In the genomic region with DNA sequence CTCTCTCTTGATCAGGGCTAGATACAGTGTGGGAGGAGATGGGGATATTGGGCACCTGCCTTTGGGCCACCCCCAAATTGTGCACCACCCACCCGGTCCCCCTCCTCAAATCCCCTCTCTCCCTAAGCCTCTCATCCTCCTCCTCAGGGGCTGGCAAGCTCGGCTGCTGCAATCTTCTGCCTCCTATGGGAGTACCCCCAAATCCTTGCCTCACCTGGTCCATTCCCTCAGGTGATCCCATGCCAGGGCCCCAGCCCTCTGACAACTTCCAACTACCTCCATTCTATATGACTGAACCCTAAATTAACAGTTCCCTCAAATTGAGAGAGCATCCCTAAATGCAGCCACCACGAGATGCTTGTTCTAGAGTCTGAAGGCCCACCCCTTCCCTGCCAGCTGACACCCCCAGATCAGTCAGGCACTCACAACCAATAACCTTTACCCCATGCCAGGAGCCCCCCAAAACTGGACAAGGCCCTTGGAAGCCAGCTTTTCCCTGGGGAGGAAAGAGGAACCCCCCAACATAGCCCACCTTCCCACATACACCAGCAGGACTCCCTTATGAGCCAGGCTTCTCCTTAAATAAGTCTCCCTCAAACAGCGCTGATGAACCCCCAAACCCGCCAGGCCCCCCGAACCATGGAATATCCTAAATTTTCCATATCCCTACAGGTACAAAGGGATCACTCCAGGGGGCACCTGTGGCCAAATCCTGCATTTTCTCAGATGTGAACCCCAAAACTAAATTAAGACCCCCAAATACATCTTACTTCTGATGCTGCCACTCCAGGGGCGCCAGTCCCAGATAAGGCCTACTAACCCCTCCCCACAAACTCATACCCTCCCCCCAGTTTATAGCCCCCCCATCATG, we compare ENCODE assay signal across 6 cellular contexts. TPM values are rescaled to one million over a fixed set of nuclear protein-coding genes. Genes with fewer than 3 reads are reported as not detected.
DNase-seq lines count a peak whose midpoint lies in the region; ATAC-seq and TF ChIP-seq lines count a peak whose summit lies in the region.

No MANE protein-coding gene starts in this region.

- peaks cover 6% of the 10 kb centered on the region for H3K36me3 Mint-ChIP-seq in activated naive CD4-positive, alpha-beta T cell treated with anti-CD3 and anti-CD28 coated beads, Interleukin-2, amount 10 ng/mL, durations not matched to agents 7 days and 5 days

- H3K27ac ChIP-seq in hepatocyte (peak overlapping the region; percentile 72), urinary bladder (ENCODE audit: low read depth) (no peak overlapping the region)

- H3K9me3 ChIP-seq in hepatocyte (ENCODE audit: low read depth) = no peaks in the 10 kb centered on the region

- no peak overlapping the region for H2AFZ ChIP-seq in hepatocyte

- H3K79me2 ChIP-seq in hepatocyte = peaks cover 53% of the 10 kb centered on the region

- no peaks in the 10 kb centered on the region for H3K9me2 ChIP-seq in hepatocyte (replicated peaks; ENCODE audit: insufficient read depth)

- H3K9me3 Mint-ChIP-seq in activated naive CD4-positive, alpha-beta T cell treated with anti-CD3 and anti-CD28 coated beads, Interleukin-2, amount 10 ng/mL, durations not matched to agents 7 days and 5 days = no peaks in the 10 kb centered on the region

- H3K27me3 ChIP-seq in hepatocyte = no peaks in the 10 kb centered on the region

- H3K4me3 ChIP-seq in hepatocyte (peak overlapping the region; percentile 38), urinary bladder (ENCODE audit: low read depth, low read length) (peak overlapping the region; percentile 52)

- ATAC-seq in GM19455 (IDR thresholded peaks at IDR 0.05; ENCODE audit: unreplicated experiment) = no peak

- WGBS in hepatocyte (ENCODE audit: low lambda C conversion rate, missing lambda C conversion rate) = 15% methylated on average over 7 of the region's 7 CpGs
- 16% methylated on average over 7 of the region's 7 CpGs for WGBS in urinary bladder

- H3K4me2 ChIP-seq in hepatocyte = peak overlapping the region; percentile 80

- peaks cover 36% of the 10 kb centered on the region for H3K27me3 Mint-ChIP-seq in activated naive CD4-positive, alpha-beta T cell treated with anti-CD3 and anti-CD28 coated beads, Interleukin-2, amount 10 ng/mL, durations not matched to agents 7 days and 5 days

- CTCF ChIA-PET in activated naive CD4-positive, alpha-beta T cell treated with anti-CD3 and anti-CD28 coated beads, Interleukin-2, amount 10 ng/mL, durations not matched to agents 7 days and 5 days (lab: Charles Lee) = no interaction called here

- H3K4me3 Mint-ChIP-seq in activated naive CD4-positive, alpha-beta T cell treated with anti-CD3 and anti-CD28 coated beads, Interleukin-2, amount 10 ng/mL, durations not matched to agents 7 days and 5 days = peak overlapping the region; percentile 49

- DNase-seq in activated naive CD4-positive, alpha-beta T cell treated with anti-CD3 and anti-CD28 coated beads, Interleukin-2, amount 10 ng/mL, durations not matched to agents 7 days and 5 days = no peak
- DNase-seq in activated naive CD4-positive, alpha-beta T cell treated with Interleukin-2 at 50 U/mL for 16 hours = no peak
- DNase-seq in hepatocyte (ENCODE audit: low spot score) = no peak
- no peak for DNase-seq in NCI-H2196 treated with DMSO at 0.1 percent for 48 hours (lab: John Stamatoyannopoulos, UW; ENCODE audit: unreplicated experiment)

- no peak overlapping the region for H3K27ac Mint-ChIP-seq in activated naive CD4-positive, alpha-beta T cell treated with anti-CD3 and anti-CD28 coated beads, Interleukin-2, amount 10 ng/mL, durations not matched to agents 7 days and 5 days

- H4K20me1 ChIP-seq in hepatocyte (ENCODE audit: insufficient read depth, poor library complexity, severe bottlenecking) = peaks cover 9% of the 10 kb centered on the region

- peaks cover 44% of the 10 kb centered on the region for H3K4me1 ChIP-seq in hepatocyte (ENCODE audit: insufficient read depth)
- H3K4me1 ChIP-seq in urinary bladder (ENCODE audit: insufficient read depth) = peaks cover 5% of the 10 kb centered on the region

- H3K36me3 ChIP-seq in hepatocyte (replicated peaks; ENCODE audit: insufficient read depth, low read depth) = no peaks in the 10 kb centered on the region
- H3K36me3 ChIP-seq in urinary bladder (ENCODE audit: insufficient read depth) = no peaks in the 10 kb centered on the region

- TF ChIP-seq CTCF in hepatocyte (IDR thresholded peaks at IDR 0.05; ENCODE audit: poor library complexity) = no peak

- H3K4me1 Mint-ChIP-seq in activated naive CD4-positive, alpha-beta T cell treated with anti-CD3 and anti-CD28 coated beads, Interleukin-2, amount 10 ng/mL, durations not matched to agents 7 days and 5 days = peaks cover 77% of the 10 kb centered on the region

RNA-seq across cellular contexts. Expression of a gene that starts 3.2 kb away (rescaled TPM):
- total RNA-seq in hepatocyte = 8.4 and 10.7 TPM in 2 replicates
- polyA plus RNA-seq in hepatocyte = 2.9 and 7.6 TPM in 2 replicates
- total RNA-seq in urinary bladder = 19.4 TPM
- 17.1 TPM for polyA plus RNA-seq in urinary bladder

RNA-seq across cellular contexts. Expression of a gene that starts 3.3 kb away (rescaled TPM):
- total RNA-seq in hepatocyte (298 and 469 TPM in 2 replicates), urinary bladder (130 TPM)
- polyA plus RNA-seq in hepatocyte (1,250 and 1,676 TPM in 2 replicates), urinary bladder (314 TPM)

RNA-seq across cellular contexts. Expression of a gene that starts 17.8 kb away (rescaled TPM):
- total RNA-seq in hepatocyte = 56.1 and 62.1 TPM in 2 replicates
- 74.6 and 74.7 TPM in 2 replicates for polyA plus RNA-seq in hepatocyte
- total RNA-seq in urinary bladder = 45.5 TPM
- polyA plus RNA-seq in urinary bladder = 41.5 TPM

RNA-seq across cellular contexts. Expression of a gene that starts 22.8 kb away (rescaled TPM):
- 53.9 and 57.9 TPM in 2 replicates for total RNA-seq in hepatocyte
- polyA plus RNA-seq in hepatocyte = 77.7 and 78.6 TPM in 2 replicates
- 18.8 TPM for total RNA-seq in urinary bladder
- 39.0 TPM for polyA plus RNA-seq in urinary bladder

RNA-seq across cellular contexts. Expression of a gene that starts 25.8 kb away (rescaled TPM):
- total RNA-seq in hepatocyte (309 and 327 TPM in 2 replicates), urinary bladder (246 TPM)
- polyA plus RNA-seq in hepatocyte (992 and 1,031 TPM in 2 replicates), urinary bladder (681 TPM)
